Comparison of ENCODE assay signal across 1 cellular context in genomic region chr16:21199607-21200218, GRCh38.
TF ChIP-seq lines count a peak whose summit lies in the region.

No MANE protein-coding gene starts in this region.

TF ChIP-seq in endothelial cell of umbilical vein, 7 proteins besides CTCF, POLR2A, EP300 and RAD21:
- TF ChIP-seq MAX (IDR thresholded peaks at IDR 0.05; ENCODE audit: insufficient read depth, insufficient read length) (no peak), JUN (IDR thresholded peaks at IDR 0.05; ENCODE audit: borderline replicate concordance, insufficient read depth, insufficient read length, low read depth) (no peak), GATA2 (IDR thresholded peaks at IDR 0.05; ENCODE audit: insufficient read depth, insufficient read length, low read depth, low read length) (no peak), POLR2AphosphoS5 (IDR thresholded peaks at IDR 0.05; ENCODE audit: insufficient read depth, low read depth, low read length) (no peak), EZH2 (IDR thresholded peaks at IDR 0.05; ENCODE audit: borderline replicate concordance, low read depth, low read length, severe bottlenecking) (no peak), FOS (IDR thresholded peaks at IDR 0.05; ENCODE audit: borderline replicate concordance, insufficient read depth, low read length) (no peak), MYC (IDR thresholded peaks at IDR 0.05; ENCODE audit: low read depth, low read length) (no peak)
TF ChIP-seq in endothelial cell of umbilical vein: peak in this region for 0.
